ENCODE assay signal across 18 cellular contexts in genomic region chr11:119635041-119635745, GRCh38.
DNase-seq lines count a peak whose midpoint lies in the region; ATAC-seq and TF ChIP-seq lines count a peak whose summit lies in the region.
"Had no signal": no experiment of that assay in that cellular context is flagged by ENCODE, and none has a peak within 500 bp of the region (broad histone marks: within the 10 kb centered on the region; RNA-seq: fewer than 3 reads in every experiment).

No MANE protein-coding gene starts in this region.

- no peak overlapping the region for H3K9ac ChIP-seq in skeletal muscle satellite cell (ENCODE audit: low read depth, low read length)
- H3K9ac ChIP-seq: BLaER1, GM23248 had no signal

- no peak overlapping the region for H3K27ac Mint-ChIP-seq in stimulated activated naive CD8-positive, alpha-beta T cell treated with anti-CD3 and anti-CD28 coated beads, Interleukin-15, amount 100 ng/mL, for 72 hours
- H3K27ac Mint-ChIP-seq in nephron = peak overlapping the region; percentile 77 to 85 (median 83)
- H3K27ac Mint-ChIP-seq: CD14-positive monocyte; CD4-positive, alpha-beta memory T cell had no signal

- in situ Hi-C loops in astrocyte of the cerebellum (cut with HindIII; ENCODE audit: low sequenced_read_pairs) = no loop called here

- H3K4me2 ChIP-seq in skeletal muscle satellite cell (ENCODE audit: low read length) = peak overlapping the region; percentile 53
- H3K4me2 ChIP-seq: BLaER1 had no signal

- peak; percentile 8 for ATAC-seq in stimulated activated naive CD8-positive, alpha-beta T cell treated with anti-CD3 and anti-CD28 coated beads, Interleukin-15, amount 100 ng/mL, for 72 hours
- no peak for ATAC-seq in stimulated activated naive CD8-positive, alpha-beta T cell treated with anti-CD3 and anti-CD28 coated beads, Interleukin-15, Interleukin-2, amounts not matched to agents 100 U/mL and 50 U/mL, for 24 hours
- no peak for ATAC-seq in HG02571 (IDR thresholded peaks at IDR 0.05; ENCODE audit: unreplicated experiment)
- ATAC-seq: HepG2 had no signal

- no peaks in the 10 kb centered on the region for H3K4me1 Mint-ChIP-seq in stimulated activated naive CD8-positive, alpha-beta T cell treated with anti-CD3 and anti-CD28 coated beads, Interleukin-15, amount 100 ng/mL, for 72 hours
- H3K4me1 Mint-ChIP-seq in nephron = peaks cover 44% of the 10 kb centered on the region
- H3K4me1 Mint-ChIP-seq: CD14-positive monocyte; CD4-positive, alpha-beta memory T cell had no signal

- H3K4me1 ChIP-seq in skeletal muscle satellite cell (ENCODE audit: control insufficient read depth, insufficient read depth, low read length) = peaks cover 18% of the 10 kb centered on the region
- H3K4me1 ChIP-seq: BLaER1, HAP-1 had no signal

- no peak for DNase-seq in stimulated activated naive CD8-positive, alpha-beta T cell treated with anti-CD3 and anti-CD28 coated beads, Interleukin-15, amount 100 ng/mL, for 72 hours
- DNase-seq in stimulated activated naive CD8-positive, alpha-beta T cell treated with anti-CD3 and anti-CD28 coated beads, Interleukin-15, Interleukin-2, amounts not matched to agents 100 U/mL and 50 U/mL, for 24 hours = no peak
- DNase-seq in astrocyte of the cerebellum (ENCODE audit: low read depth) = peak; percentile 9
- DNase-seq in stimulated activated CD8-positive, alpha-beta memory T cell treated with anti-CD3 and anti-CD28 coated beads, Interleukin-4, amount 100 ng/mL, for 48 hours = no peak
- no peak for DNase-seq in stimulated activated CD4-positive, alpha-beta T cell treated with anti-CD3 and anti-CD28 coated beads, Interleukin-4, amount 100 ng/mL, for 4 hours
- DNase-seq: 8988T; CD4-positive, alpha-beta memory T cell; DMS153; DMS79; GDM1; GM23248 had no signal

- no peak overlapping the region for H3K4me3 Mint-ChIP-seq in stimulated activated naive CD8-positive, alpha-beta T cell treated with anti-CD3 and anti-CD28 coated beads, Interleukin-15, amount 100 ng/mL, for 72 hours
- no peak overlapping the region for H3K4me3 Mint-ChIP-seq in nephron
- H3K4me3 Mint-ChIP-seq: CD14-positive monocyte; CD4-positive, alpha-beta memory T cell had no signal

- peaks cover 32% of the 10 kb centered on the region for H3K27me3 ChIP-seq in skeletal muscle satellite cell (ENCODE audit: control insufficient read depth, insufficient read depth, low read length)
- H3K27me3 ChIP-seq: BLaER1 had no signal

- H3K9me3 ChIP-seq in skeletal muscle satellite cell (replicated peaks; ENCODE audit: low read length) = no peaks in the 10 kb centered on the region
- H3K9me3 ChIP-seq: BLaER1, HAP-1 had no signal

- peaks cover 4% of the 10 kb centered on the region for H3K27me3 Mint-ChIP-seq in stimulated activated naive CD8-positive, alpha-beta T cell treated with anti-CD3 and anti-CD28 coated beads, Interleukin-15, amount 100 ng/mL, for 72 hours
- peaks cover 48% of the 10 kb centered on the region for H3K27me3 Mint-ChIP-seq in nephron (ENCODE audit: low read depth)

- H3K36me3 Mint-ChIP-seq in nephron (ENCODE audit: low read depth) = peaks cover 3% of the 10 kb centered on the region
- H3K36me3 Mint-ChIP-seq: CD14-positive monocyte; CD4-positive, alpha-beta memory T cell had no signal

- H3K4me3 ChIP-seq in astrocyte of the cerebellum (ENCODE audit: low read depth, low read length) (no peak overlapping the region), skeletal muscle satellite cell (ENCODE audit: low read length) (no peak overlapping the region)
- H3K4me3 ChIP-seq: BLaER1, GM23248, HAP-1 had no signal

- TF ChIP-seq CTCF in astrocyte of the cerebellum (IDR thresholded peaks at IDR 0.05; ENCODE audit: low read depth, low read length, missing control alignments) (no peak), nephron (IDR thresholded peaks at IDR 0.05; ENCODE audit: unreplicated experiment in 3 of 3) (no peak)

- H3K36me3 ChIP-seq in skeletal muscle satellite cell (ENCODE audit: insufficient read depth, low read length) = no peaks in the 10 kb centered on the region
- H3K36me3 ChIP-seq: BLaER1, HAP-1 had no signal

- no peaks in the 10 kb centered on the region for H3K9me3 Mint-ChIP-seq in stimulated activated naive CD8-positive, alpha-beta T cell treated with anti-CD3 and anti-CD28 coated beads, Interleukin-15, amount 100 ng/mL, for 72 hours
- peaks cover 10% of the 10 kb centered on the region for H3K9me3 Mint-ChIP-seq in nephron
- H3K9me3 Mint-ChIP-seq: CD4-positive, alpha-beta memory T cell had no signal

Comparison
In these comparisons a context has a peak if more than half of its experiments do, and no peak if none do; other contexts are left out.
1. H3K27ac Mint-ChIP-seq: peak in nephron (3 of 3); none in stimulated activated naive CD8-positive, alpha-beta T cell treated with anti-CD3 and anti-CD28 coated beads, Interleukin-15, amount 100 ng/mL, for 72 hours (0 of 2).